ENCODE assay signal across 8 cellular contexts in genomic region chr10:103660364-103661197, GRCh38.
DNase-seq lines count a peak whose midpoint lies in the region; ATAC-seq and TF ChIP-seq lines count a peak whose summit lies in the region.

No MANE protein-coding gene starts in this region.

- DNase-seq in activated CD4-positive, alpha-beta T cell treated with anti-CD3 and anti-CD28 coated beads, Interleukin-2, amount 10 ng/mL, durations not matched to agents 24 days and 14 days = peak; percentile 72
- no peak for DNase-seq in activated CD4-positive, alpha-beta T cell treated with anti-CD3 and anti-CD28 coated beads for 1 hour
- DNase-seq in SJSA1 (ENCODE audit: low read depth in 1 of 2, low spot score in 2 of 2) (peak; percentile 62 to 86), natural killer cell (no peak), AG08395 (ENCODE audit: low spot score) (no peak), cortex of kidney (lab: John Stamatoyannopoulos, UW) (no peak)

- H3K27ac Mint-ChIP-seq in activated CD4-positive, alpha-beta T cell treated with anti-CD3 and anti-CD28 coated beads, Interleukin-2, amount 10 ng/mL, durations not matched to agents 24 days and 14 days = peak overlapping the region; percentile 89
- peak overlapping the region; percentile 85 to 94 for H3K27ac Mint-ChIP-seq in natural killer cell

- ATAC-seq in HG02870 (IDR thresholded peaks at IDR 0.05; ENCODE audit: unreplicated experiment) (peak; percentile 31), natural killer cell (peak; percentile 16 to 23 (median 22))

- peaks cover 33% of the 10 kb centered on the region for H3K36me3 Mint-ChIP-seq in activated CD4-positive, alpha-beta T cell treated with anti-CD3 and anti-CD28 coated beads, Interleukin-2, amount 10 ng/mL, durations not matched to agents 24 days and 14 days (ENCODE audit: low read depth)
- no peaks in the 10 kb centered on the region for H3K36me3 Mint-ChIP-seq in natural killer cell

- no peak for TF ChIP-seq CTCF in natural killer cell (IDR thresholded peaks at IDR 0.05)

- H3K4me1 ChIP-seq in SJSA1 (replicated peaks) = peaks cover 20% of the 10 kb centered on the region
- no peaks in the 10 kb centered on the region for H3K4me1 ChIP-seq in endocrine pancreas (ENCODE audit: control insufficient read depth, insufficient read depth, low read length)

- H3K9ac ChIP-seq in endocrine pancreas (ENCODE audit: control insufficient read depth, insufficient read depth, low read length) = peak overlapping the region; percentile 47

- H3K27me3 Mint-ChIP-seq in activated CD4-positive, alpha-beta T cell treated with anti-CD3 and anti-CD28 coated beads, Interleukin-2, amount 10 ng/mL, durations not matched to agents 24 days and 14 days = no peaks in the 10 kb centered on the region
- no peaks in the 10 kb centered on the region for H3K27me3 Mint-ChIP-seq in natural killer cell (ENCODE audit: low read depth in 2 of 2)

- peaks cover 40% of the 10 kb centered on the region for H3K36me3 ChIP-seq in SJSA1
- H3K36me3 ChIP-seq in endocrine pancreas (ENCODE audit: control insufficient read depth, insufficient read depth, low read length) = no peaks in the 10 kb centered on the region

- peak overlapping the region; percentile 48 for H3K4me3 ChIP-seq in SJSA1
- no peak overlapping the region for H3K4me3 ChIP-seq in endocrine pancreas (ENCODE audit: control insufficient read depth, insufficient read depth, low read length)

- H3K27me3 ChIP-seq in SJSA1 (replicated peaks) (no peaks in the 10 kb centered on the region), endocrine pancreas (ENCODE audit: control insufficient read depth, insufficient read depth, low read length) (no peaks in the 10 kb centered on the region)

- peak overlapping the region; percentile 82 for H3K27ac ChIP-seq in SJSA1

- H3K4me1 Mint-ChIP-seq in activated CD4-positive, alpha-beta T cell treated with anti-CD3 and anti-CD28 coated beads, Interleukin-2, amount 10 ng/mL, durations not matched to agents 24 days and 14 days = peaks cover 8% of the 10 kb centered on the region
- H3K4me1 Mint-ChIP-seq in natural killer cell = peaks cover 20 to 23% of the 10 kb centered on the region in 2 donors

- H3K9me3 Mint-ChIP-seq in activated CD4-positive, alpha-beta T cell treated with anti-CD3 and anti-CD28 coated beads, Interleukin-2, amount 10 ng/mL, durations not matched to agents 24 days and 14 days = peaks cover 5% of the 10 kb centered on the region
- H3K9me3 Mint-ChIP-seq in natural killer cell = peaks cover 0 to 3% of the 10 kb centered on the region in 2 donors

- intact Hi-C loops in activated CD4-positive, alpha-beta T cell treated with anti-CD3 and anti-CD28 coated beads, Interleukin-2, amount 10 ng/mL, durations not matched to agents 24 days and 14 days (cut with micrococcal nuclease) = loop anchor here (1.0 kb wide), 1 partner anchor 26 kb away; no protein-coding TSS in a partner anchor
- intact Hi-C loops in natural killer cell (cut with micrococcal nuclease) = no loop called here

- H3K9me3 ChIP-seq in SJSA1 (replicated peaks) (no peaks in the 10 kb centered on the region), endocrine pancreas (ENCODE audit: control insufficient read depth, low read length) (no peaks in the 10 kb centered on the region)

- H3K4me3 Mint-ChIP-seq in activated CD4-positive, alpha-beta T cell treated with anti-CD3 and anti-CD28 coated beads, Interleukin-2, amount 10 ng/mL, durations not matched to agents 24 days and 14 days = peak overlapping the region; percentile 94
- peak overlapping the region; percentile 95 for H3K4me3 Mint-ChIP-seq in natural killer cell

Comparison
In these comparisons a context has a peak if more than half of its experiments do, and no peak if none do; other contexts are left out.
1. DNase-seq: peak in activated CD4-positive, alpha-beta T cell treated with anti-CD3 and anti-CD28 coated beads, Interleukin-2, amount 10 ng/mL, durations not matched to agents 24 days and 14 days (single experiment) and SJSA1 (2 of 2); none in activated CD4-positive, alpha-beta T cell treated with anti-CD3 and anti-CD28 coated beads for 1 hour (single experiment), natural killer cell (single experiment), AG08395 (single experiment) and cortex of kidney (single experiment).